ENCODE assay signal across 7 cellular contexts in genomic region chr1:43992232-43992995, GRCh38. TPM values are rescaled to one million over a fixed set of nuclear protein-coding genes. Genes with fewer than 3 reads are reported as not detected.
DNase-seq lines count a peak whose midpoint lies in the region; ATAC-seq and TF ChIP-seq lines count a peak whose summit lies in the region.

No MANE protein-coding gene starts in this region.

- H3K27me3 ChIP-seq in spleen (replicated peaks in 1 of 7): no peaks in the 10 kb centered on the region

- peak overlapping the region in 4 of 8 donors; percentile 79 to 84 (median 83) for H3K27ac ChIP-seq in spleen

- H3K4me1 Mint-ChIP-seq in T-helper 17 cell: peaks cover 20% of the 10 kb centered on the region
- H3K4me1 Mint-ChIP-seq in glutamatergic neuron (ENCODE audit: low read depth, unreplicated experiment): peaks cover 4% of the 10 kb centered on the region

- H3K27me3 Mint-ChIP-seq in T-helper 17 cell (no peaks in the 10 kb centered on the region), glutamatergic neuron (ENCODE audit: unreplicated experiment) (peaks cover 6% of the 10 kb centered on the region)

- intact Hi-C loops in spleen (cut with DNase I; ENCODE audit: low total_unique reads): no loop called here

- 36 to 46% (median 45%) methylated on average over 11 of the region's 11 CpGs for WGBS in spleen, 5 donors

- H3K4me3 Mint-ChIP-seq in T-helper 17 cell (peak overlapping the region; percentile 93), glutamatergic neuron (ENCODE audit: unreplicated experiment) (peak overlapping the region; percentile 90)

- TF ChIP-seq POLR2A in spleen (IDR thresholded peaks at IDR 0.05): no peak

- no peaks in the 10 kb centered on the region for H3K9me3 ChIP-seq in T-helper 17 cell (ENCODE audit: control insufficient read depth, low read length, poor library complexity, severe bottlenecking)
- H3K9me3 ChIP-seq in spleen: no peaks in the 10 kb centered on the region

- H3K4me1 ChIP-seq in spleen: peaks cover 3 to 46% (median 25%) of the 10 kb centered on the region in 6 donors

- H3K36me3 Mint-ChIP-seq in T-helper 17 cell (ENCODE audit: low read depth) (no peaks in the 10 kb centered on the region), glutamatergic neuron (ENCODE audit: unreplicated experiment) (no peaks in the 10 kb centered on the region)

- H3K36me3 ChIP-seq in spleen: no peaks in the 10 kb centered on the region

- DNase-seq in HFF-Myc (ENCODE audit: extremely low read depth, low read depth) (no peak), T-helper 17 cell (no peak), glutamatergic neuron (no peak), spleen (peak; percentile 75), NOMO-1 treated with dmso at 0.1 percent for 144 hours (lab: John Stamatoyannopoulos, UW; ENCODE audit: unreplicated experiment) (no peak), midbrain (lab: John Stamatoyannopoulos, UW) (no peak), NCI-H2227 (lab: John Stamatoyannopoulos, UW; ENCODE audit: unreplicated experiment) (no peak)

- TF ChIP-seq CTCF in HFF-Myc (IDR thresholded peaks at IDR 0.05; ENCODE audit: low read depth, low read length, missing control alignments) (no peak), glutamatergic neuron (IDR thresholded peaks at IDR 0.05; ENCODE audit: partially characterized antibody, unreplicated experiment) (no peak), spleen (IDR thresholded peaks at IDR 0.05 in 8 of 11, conservative IDR thresholded peaks at IDR 0.05 in 3 of 11) (no peak)

- H3K4me3 ChIP-seq in HFF-Myc (replicated peaks; ENCODE audit: low read depth, low read length): peak overlapping the region; percentile 50
- peak overlapping the region; percentile 56 to 91 (median 82) for H3K4me3 ChIP-seq in spleen

- peak overlapping the region; percentile 85 for H3K27ac Mint-ChIP-seq in T-helper 17 cell
- H3K27ac Mint-ChIP-seq in glutamatergic neuron (ENCODE audit: unreplicated experiment): no peak overlapping the region

- ATAC-seq in T-helper 17 cell: no peak

- peaks cover 1% of the 10 kb centered on the region for H3K9me3 Mint-ChIP-seq in glutamatergic neuron (ENCODE audit: unreplicated experiment)

RNA-seq across cellular contexts. Expression of gene CCDC24, which starts 1.0 kb away (rescaled TPM):
- 1 to 10 TPM; 1.4 to 1.5 TPM for total RNA-seq in T-helper 17 cell
- total RNA-seq in glutamatergic neuron (ENCODE audit: unreplicated experiment): 6.3 TPM
- total RNA-seq in spleen: 1 to 10 TPM; 3.3 to 7.0 (median 5.0) TPM
- 10 to 100 TPM in 2 of 3 donors, 1 to 10 TPM in 1; 7.5 to 25.9 (median 14.5) TPM for polyA plus RNA-seq in spleen

RNA-seq across cellular contexts. Expression of gene B4GALT2, which starts 13.4 kb away (rescaled TPM):
- total RNA-seq in T-helper 17 cell (1 to 10 TPM; 2.8 to 3.4 TPM), glutamatergic neuron (ENCODE audit: unreplicated experiment) (45.7 TPM), spleen (10 to 100 TPM; 11.4 to 23.3 (median 13.2) TPM)
- 10 to 100 TPM in 1 of 3 donors, 1 to 10 TPM in 2; 7.0 to 13.7 (median 7.7) TPM for polyA plus RNA-seq in spleen

RNA-seq across cellular contexts. Expression of gene ATP6V0B, which starts 17.7 kb away (rescaled TPM):
- total RNA-seq in T-helper 17 cell (10 to 100 TPM; 72.1 to 80.5 TPM), glutamatergic neuron (ENCODE audit: unreplicated experiment) (208 TPM), spleen (100 to 1,000 TPM; 124 to 219 (median 133) TPM)
- polyA plus RNA-seq in spleen: 100 to 1,000 TPM; 176 to 205 (median 177) TPM

RNA-seq across cellular contexts. Expression of gene DPH2, which starts 22.6 kb away (rescaled TPM):
- total RNA-seq in T-helper 17 cell (10 to 100 TPM; 17.7 to 24.4 TPM), glutamatergic neuron (ENCODE audit: unreplicated experiment) (25.3 TPM), spleen (10 to 100 TPM; 22.9 to 36.5 (median 26.1) TPM)
- 10 to 100 TPM; 15.7 to 24.6 (median 17.6) TPM for polyA plus RNA-seq in spleen

RNA-seq across cellular contexts. Expression of gene SLC6A9, which starts 38.8 kb away (rescaled TPM):
- total RNA-seq in T-helper 17 cell: under 1 TPM in 1 of 2 donors, not detected in 1; 0.62 TPM
- 8.9 TPM for total RNA-seq in glutamatergic neuron (ENCODE audit: unreplicated experiment)
- 1 to 10 TPM; 1.1 to 6.1 (median 3.0) TPM for total RNA-seq in spleen
- polyA plus RNA-seq in spleen: under 1 TPM; 0.26 to 0.86 (median 0.35) TPM
